25 cellular contexts compared by ENCODE assay signal in the genomic region with DNA sequence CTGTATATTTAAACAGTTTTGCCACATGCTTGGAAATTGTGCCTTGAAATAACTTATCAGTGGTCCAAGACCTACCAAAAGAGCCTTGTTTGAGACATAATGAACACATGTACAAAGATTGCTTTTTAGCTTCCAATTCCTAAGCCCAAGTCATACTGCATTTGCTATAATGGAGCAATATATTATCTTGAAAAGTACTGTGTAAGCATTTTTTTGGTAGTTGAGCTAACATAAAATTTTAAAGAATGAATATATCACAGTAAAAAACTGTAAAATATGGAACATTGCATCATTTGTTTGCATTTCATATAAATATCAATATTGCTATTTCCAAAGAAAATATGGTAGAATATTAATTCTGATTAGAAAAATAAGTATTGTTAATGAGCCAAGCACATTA. TPM values are rescaled to one million over a fixed set of nuclear protein-coding genes. Genes with fewer than 3 reads are reported as not detected.
DNase-seq lines count a peak whose midpoint lies in the region; ATAC-seq, FAIRE-seq and TF ChIP-seq lines count a peak whose summit lies in the region.
"Had no signal": no experiment of that assay in that cellular context is flagged by ENCODE, and none has a peak within 500 bp of the region (broad histone marks: within the 10 kb centered on the region; RNA-seq: fewer than 3 reads in every experiment).

No MANE protein-coding gene starts in this region.

- H3K36me3 ChIP-seq in HepG2 (replicated peaks in 1 of 2; ENCODE audit: control insufficient read depth in 1 of 2, insufficient read depth in 2 of 2, low read length in 2 of 2) (no peaks in the 10 kb centered on the region), right lobe of liver (no peaks in the 10 kb centered on the region), SK-N-MC (ENCODE audit: insufficient read depth, low read length) (no peaks in the 10 kb centered on the region)
- H3K36me3 ChIP-seq: BE2C, BLaER1 had no signal

- BruUV-seq in HepG2 (replicated peaks; lab: Mats Ljungman, UMichigan): no TSS peak

- H3K9ac ChIP-seq in HepG2 (ENCODE audit: insufficient read depth, low read depth, low read length): no peak overlapping the region
- H3K9ac ChIP-seq in SK-N-MC (ENCODE audit: insufficient read length): no peak overlapping the region
- H3K9ac ChIP-seq: BLaER1 had no signal

- no peaks in the 10 kb centered on the region for H3K27me3 ChIP-seq in HepG2 (ENCODE audit: control insufficient read depth in 1 of 2, insufficient read depth in 2 of 2, low read length in 2 of 2)
- no peaks in the 10 kb centered on the region for H3K27me3 ChIP-seq in right lobe of liver
- H3K27me3 ChIP-seq: BE2C, BLaER1 had no signal

- in situ Hi-C loops in HepG2 (cut with HindIII; ENCODE audit: extremely low pct_ligation_motif_present, low pct_unique_long_range_greater_than_20kb): no loop called here

- TF ChIP-seq POLR2A in HepG2 (IDR thresholded peaks at IDR 0.05; ENCODE audit: insufficient read depth in 1 of 2, low read depth in 2 of 2, low read length in 2 of 2) (no peak), right lobe of liver (IDR thresholded peaks at IDR 0.05) (no peak)

- intact Hi-C loops in HepG2 (cut with micrococcal nuclease; ENCODE audit: unreplicated experiment) (no loop called here), right lobe of liver (cut with DNase I) (no loop called here)

- H3K4me2 ChIP-seq in HepG2 (ENCODE audit: low read depth, low read length): no peak overlapping the region
- H3K4me2 ChIP-seq: BLaER1 had no signal

- H2AFZ ChIP-seq in HepG2 (ENCODE audit: low read length): no peak overlapping the region

- H3K4me3 ChIP-seq in HepG2 (replicated peaks in 1 of 3; ENCODE audit: insufficient read depth in 1 of 3, low read depth in 2 of 3, low read length in 3 of 3) (no peak overlapping the region), right lobe of liver (no peak overlapping the region), SK-N-MC (no peak overlapping the region)
- H3K4me3 ChIP-seq: BLaER1, GM12878 had no signal

- DNase-seq in HepG2 (ENCODE audit: low spot score) (no peak), right lobe of liver (no peak), SK-N-MC (ENCODE audit: low read depth, low spot score) (no peak)
- no peak for DNase-seq in activated CD4-positive, alpha-beta T cell treated with anti-CD3 and anti-CD28 coated beads, Interleukin-2, amount 50 U/mL, for 1 hour
- DNase-seq: ACHN; BE2C; C1 segment of cervical spinal cord; CD4-positive, alpha-beta memory T cell; CD4-positive, CD25-positive, alpha-beta regulatory T cell; CD8-positive, alpha-beta memory T cell; COR-L47; DMS 273 treated with DMSO at 0.1 percent for 48 hours; DMS153; DMS53; DMS79; DND-41; EL; GDM1 had no signal

- CTCF ChIA-PET in HepG2 (lab: Yijun Ruan, JAX; ENCODE audit: low intra/inter-chr PET ratio, low total read pairs): no interaction called here

- ATAC-seq in HepG2: no peak
- ATAC-seq in right lobe of liver: no peak
- ATAC-seq in HG03354 (IDR thresholded peaks at IDR 0.05; ENCODE audit: poor library complexity, severe bottlenecking, unreplicated experiment): no peak
- ATAC-seq: GM12878 had no signal

- no peak for TF ChIP-seq RAD21 in HepG2 (CRISPR knock-in tag; IDR thresholded peaks at IDR 0.05)

- no peaks in the 10 kb centered on the region for H4K20me1 ChIP-seq in HepG2 (ENCODE audit: insufficient read depth, low read length)
- H4K20me1 ChIP-seq: BLaER1 had no signal

- no peak overlapping the region for H3K27ac ChIP-seq in HepG2 (ENCODE audit: extremely low read length, insufficient read depth, low read length)
- H3K27ac ChIP-seq in right lobe of liver: no peak overlapping the region
- peak overlapping the region; percentile 27; the same call in 1 of the 2 replicates for H3K27ac ChIP-seq in SK-N-MC
- H3K27ac ChIP-seq: 22Rv1, BLaER1 had no signal

- POLR2A ChIA-PET in HepG2 (lab: Yijun Ruan, JAX): no interaction called here

- no peaks in the 10 kb centered on the region for H3K79me2 ChIP-seq in HepG2 (ENCODE audit: insufficient read depth, low read length)

- no peak for TF ChIP-seq EP300 in HepG2 (IDR thresholded peaks at IDR 0.05; ENCODE audit: low read depth in 2 of 2, low read length in 2 of 2)
- TF ChIP-seq EP300 in HepG2 (CRISPR knock-in tag; IDR thresholded peaks at IDR 0.05; ENCODE audit: borderline replicate concordance): no peak

- FAIRE-seq in HepG2 (lab: Jason Lieb, UNC): no peak
- FAIRE-seq: GM12878, GM12892, GM18507 had no signal

- H3K9me3 ChIP-seq in HepG2 (ENCODE audit: low read length): no peaks in the 10 kb centered on the region
- no peaks in the 10 kb centered on the region for H3K9me3 ChIP-seq in right lobe of liver
- H3K9me3 ChIP-seq in SK-N-MC (ENCODE audit: low read depth, low read length): peaks cover 4% of the 10 kb centered on the region; the same call in 1 of the 2 replicates
- H3K9me3 ChIP-seq: BE2C, BLaER1 had no signal

- H3K4me1 ChIP-seq in HepG2 (ENCODE audit: insufficient read depth, low read length) (no peaks in the 10 kb centered on the region), right lobe of liver (no peaks in the 10 kb centered on the region)
- H3K4me1 ChIP-seq: BE2C, BLaER1 had no signal

- TF ChIP-seq CTCF in HepG2 (CRISPR knock-in tag; IDR thresholded peaks at IDR 0.05): no peak
- no peak for TF ChIP-seq CTCF in right lobe of liver (IDR thresholded peaks at IDR 0.05)

TF ChIP-seq in HepG2, 621 proteins besides CTCF, POLR2A, EP300 and RAD21 (continues in another document):
- TF ChIP-seq RBM22 (optimal IDR thresholded peaks at IDR 0.05; ENCODE audit: low read length) (no peak), ZNF543 (CRISPR knock-in tag; IDR thresholded peaks at IDR 0.05) (no peak), ZNF616 (CRISPR knock-in tag; IDR thresholded peaks at IDR 0.05; ENCODE audit: low read depth) (no peak), HOXA3 (CRISPR knock-in tag; IDR thresholded peaks at IDR 0.05) (no peak), ZNF747 (CRISPR knock-in tag; IDR thresholded peaks at IDR 0.05; ENCODE audit: borderline replicate concordance) (no peak), SRSF1 (optimal IDR thresholded peaks at IDR 0.05; ENCODE audit: low read depth, low read length) (no peak), ZNF205 (CRISPR knock-in tag; IDR thresholded peaks at IDR 0.05) (no peak), ZNF329 (CRISPR knock-in tag; IDR thresholded peaks at IDR 0.05; ENCODE audit: low read depth) (no peak), MAFK (conservative IDR thresholded peaks at IDR 0.05 in 1 of 2, IDR thresholded peaks at IDR 0.05 in 1 of 2; ENCODE audit: low read length in 2 of 2) (peak; percentile 37 to 79; a peak in 3 of 4 replicates)
- TF ChIP-seq, protein P1, sequence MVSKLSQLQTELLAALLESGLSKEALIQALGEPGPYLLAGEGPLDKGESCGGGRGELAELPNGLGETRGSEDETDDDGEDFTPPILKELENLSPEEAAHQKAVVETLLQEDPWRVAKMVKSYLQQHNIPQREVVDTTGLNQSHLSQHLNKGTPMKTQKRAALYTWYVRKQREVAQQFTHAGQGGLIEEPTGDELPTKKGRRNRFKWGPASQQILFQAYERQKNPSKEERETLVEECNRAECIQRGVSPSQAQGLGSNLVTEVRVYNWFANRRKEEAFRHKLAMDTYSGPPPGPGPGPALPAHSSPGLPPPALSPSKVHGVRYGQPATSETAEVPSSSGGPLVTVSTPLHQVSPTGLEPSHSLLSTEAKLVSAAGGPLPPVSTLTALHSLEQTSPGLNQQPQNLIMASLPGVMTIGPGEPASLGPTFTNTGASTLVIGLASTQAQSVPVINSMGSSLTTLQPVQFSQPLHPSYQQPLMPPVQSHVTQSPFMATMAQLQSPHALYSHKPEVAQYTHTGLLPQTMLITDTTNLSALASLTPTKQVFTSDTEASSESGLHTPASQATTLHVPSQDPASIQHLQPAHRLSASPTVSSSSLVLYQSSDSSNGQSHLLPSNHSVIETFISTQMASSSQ (IDR thresholded peaks at IDR 0.05; ENCODE audit: low read depth): no peak
- TF ChIP-seq, protein P1 (CRISPR knock-in tag; IDR thresholded peaks at IDR 0.05; ENCODE audit: borderline replicate concordance): no peak

RNA-seq across cellular contexts. Expression of a gene that starts 28.8 kb away (rescaled TPM):
- total RNA-seq in HepG2 (2016; rRNA removed; fragmentation: Illumina TruSeq; extraction: Trizol) (72.0 and 104 TPM in 2 replicates), right lobe of liver (under 1 TPM in 1 of 6 experiments, not detected in 5; 0.04 TPM)
- 10.3 and 11.3 TPM in 2 replicates for total RNA-seq in HepG2 (2016; cell fraction: cytosol; rRNA removed; fragmentation: Illumina TruSeq; extraction: Trizol; ENCODE audit: low read depth)
- total RNA-seq in HepG2 (2016; cell fraction: insoluble cytoplasmic fraction; rRNA removed; fragmentation: Illumina TruSeq; extraction: Trizol): 70.8 and 101 TPM in 2 replicates
- total RNA-seq in HepG2 (2016; cell fraction: membrane; rRNA removed; fragmentation: Illumina TruSeq; extraction: Trizol): 53.4 and 58.8 TPM in 2 replicates
- 103 and 110 TPM in 2 replicates for total RNA-seq in HepG2 (2016; cell fraction: nucleus; rRNA removed; fragmentation: Illumina TruSeq; extraction: Trizol)
- 50.6 and 78.1 TPM in 2 replicates for polyA plus RNA-seq in HepG2 (2011; rRNA removed)
- 32.1 and 38.5 TPM in 2 replicates for polyA plus RNA-seq in HepG2 (2011; cell fraction: cytosol; rRNA removed)
- 54.1 and 79.2 TPM in 2 replicates for polyA plus RNA-seq in HepG2 (2011; cell fraction: nucleus; rRNA removed)
- 52.3 and 73.9 TPM in 2 replicates for polyA plus RNA-seq in HepG2 (2012)
- 14.3 and 15.4 TPM in 2 replicates for polyA plus RNA-seq in HepG2 (2016; cell fraction: cytosol; fragmentation: Illumina TruSeq; extraction: Trizol; ENCODE audit: low read depth)
- polyA plus RNA-seq in HepG2 (2016; cell fraction: insoluble cytoplasmic fraction; fragmentation: Illumina TruSeq; extraction: Trizol; ENCODE audit: low read depth): 174 and 181 TPM in 2 replicates
- polyA plus RNA-seq in HepG2 (2016; cell fraction: membrane; fragmentation: Illumina TruSeq; extraction: Trizol; ENCODE audit: low read depth): 53.7 and 56.6 TPM in 2 replicates
- polyA plus RNA-seq in HepG2 (2016; cell fraction: nucleus; fragmentation: Illumina TruSeq; extraction: Trizol; ENCODE audit: insufficient read depth, low read depth): 130 and 131 TPM in 2 replicates
- 1.8 and 64.4 TPM in 2 replicates for polyA minus RNA-seq in HepG2 (2011; rRNA and poly(A)+ RNA removed; ENCODE audit: low replicate concordance)
- 59.6 and 77.1 TPM in 2 replicates for polyA minus RNA-seq in HepG2 (2011; cell fraction: cytosol; rRNA and poly(A)+ RNA removed)
- polyA minus RNA-seq in HepG2 (2011; cell fraction: nucleus; rRNA and poly(A)+ RNA removed): 137 and 165 TPM in 2 replicates
- total RNA-seq: CD4-positive, alpha-beta memory T cell; CD8-positive, alpha-beta memory T cell had no signal
- polyA plus RNA-seq: CD14-positive monocyte; CD4-positive, alpha-beta memory T cell; CD4-positive, CD25-positive, alpha-beta regulatory T cell; CD8-positive, alpha-beta memory T cell had no signal

Comparison
In these comparisons a context has a peak if more than half of its experiments do, and no peak if none do; other contexts are left out.
1. RNA of a gene that starts 28.8 kb away (total RNA-seq): 10.3 to 110 TPM in HepG2; 0.04 TPM in right lobe of liver; every median in the first group is over 10 times any median in the second.